In the genomic region with DNA sequence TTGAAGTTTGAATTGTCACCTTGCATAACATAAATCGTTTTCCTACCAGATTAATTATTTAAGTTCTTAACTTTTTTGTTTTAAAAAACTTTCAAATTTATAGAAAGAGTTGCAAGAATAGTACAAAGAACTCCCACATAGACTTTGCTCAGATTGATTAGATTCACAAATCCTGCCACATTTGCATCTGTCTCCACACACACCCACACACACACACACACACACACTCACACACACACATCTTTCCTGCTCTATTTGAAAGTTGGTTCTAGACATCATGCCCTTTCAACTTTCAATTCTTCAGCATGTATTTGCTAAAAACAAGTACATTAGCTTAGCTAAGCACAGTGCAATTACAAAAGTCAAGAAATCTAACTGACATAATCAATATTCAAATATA, we compare ENCODE assay signal across 2 cellular contexts.
TF ChIP-seq lines count a peak whose summit lies in the region.

No MANE protein-coding gene starts in this region.

TF ChIP-seq in A549, 52 proteins besides CTCF, POLR2A, EP300 and RAD21 (continued from another document):
- TF ChIP-seq, protein P1, sequence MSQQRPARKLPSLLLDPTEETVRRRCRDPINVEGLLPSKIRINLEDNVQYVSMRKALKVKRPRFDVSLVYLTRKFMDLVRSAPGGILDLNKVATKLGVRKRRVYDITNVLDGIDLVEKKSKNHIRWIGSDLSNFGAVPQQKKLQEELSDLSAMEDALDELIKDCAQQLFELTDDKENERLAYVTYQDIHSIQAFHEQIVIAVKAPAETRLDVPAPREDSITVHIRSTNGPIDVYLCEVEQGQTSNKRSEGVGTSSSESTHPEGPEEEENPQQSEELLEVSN (IDR thresholded peaks at IDR 0.05; ENCODE audit: borderline replicate concordance, low read depth) = no peak
- TF ChIP-seq ZSCAN20 (CRISPR knock-in tag; IDR thresholded peaks at IDR 0.05) = no peak
- no peak for TF ChIP-seq MAZ (IDR thresholded peaks at IDR 0.05; ENCODE audit: borderline replicate concordance, low read depth, low read length)
- TF ChIP-seq, protein P2, sequence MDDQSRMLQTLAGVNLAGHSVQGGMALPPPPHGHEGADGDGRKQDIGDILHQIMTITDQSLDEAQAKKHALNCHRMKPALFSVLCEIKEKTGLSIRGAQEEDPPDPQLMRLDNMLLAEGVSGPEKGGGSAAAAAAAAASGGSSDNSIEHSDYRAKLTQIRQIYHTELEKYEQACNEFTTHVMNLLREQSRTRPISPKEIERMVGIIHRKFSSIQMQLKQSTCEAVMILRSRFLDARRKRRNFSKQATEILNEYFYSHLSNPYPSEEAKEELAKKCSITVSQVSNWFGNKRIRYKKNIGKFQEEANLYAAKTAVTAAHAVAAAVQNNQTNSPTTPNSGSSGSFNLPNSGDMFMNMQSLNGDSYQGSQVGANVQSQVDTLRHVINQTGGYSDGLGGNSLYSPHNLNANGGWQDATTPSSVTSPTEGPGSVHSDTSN (IDR thresholded peaks at IDR 0.05) = no peak
- TF ChIP-seq HOXB13 (CRISPR knock-in tag; IDR thresholded peaks at IDR 0.05; ENCODE audit: low read depth) = no peak
- TF ChIP-seq TFCP2L1 (CRISPR knock-in tag; IDR thresholded peaks at IDR 0.05) = no peak
- TF ChIP-seq RARB (CRISPR knock-in tag; IDR thresholded peaks at IDR 0.05) = no peak
- no peak for TF ChIP-seq KDM1A (IDR thresholded peaks at IDR 0.05; ENCODE audit: low read depth)
- TF ChIP-seq KDM5A (IDR thresholded peaks at IDR 0.05) = no peak
- TF ChIP-seq CEBPB (IDR thresholded peaks at IDR 0.05) = no peak

TF ChIP-seq in endothelial cell of umbilical vein, 7 proteins besides CTCF, POLR2A, EP300 and RAD21 (continued from another document):
- TF ChIP-seq GATA2 (IDR thresholded peaks at IDR 0.05; ENCODE audit: insufficient read depth, insufficient read length, low read depth, low read length) (no peak), EZH2 (IDR thresholded peaks at IDR 0.05; ENCODE audit: borderline replicate concordance, low read depth, low read length, severe bottlenecking) (no peak)
TF ChIP-seq in endothelial cell of umbilical vein: peak in this region for 0.
